Comparison of ENCODE assay signal across 8 cellular contexts in genomic region chr7:74026406-74027123, GRCh38.
A peak's percentile ranks its signal among the peaks of the same experiment; 100 is the strongest.
DNase-seq lines count a peak whose midpoint lies in the region; ATAC-seq lines count a peak whose summit lies in the region.

No MANE protein-coding gene starts in this region.

- peaks cover 2% of the 10 kb centered on the region for H3K36me3 Mint-ChIP-seq in central memory CD8-positive, alpha-beta T cell (ENCODE audit: insufficient read depth)

- peaks cover 81% of the 10 kb centered on the region for H3K27me3 Mint-ChIP-seq in central memory CD8-positive, alpha-beta T cell

- H3K4me3 Mint-ChIP-seq in central memory CD8-positive, alpha-beta T cell = no peak overlapping the region

- DNase-seq in SIG-M5 treated with dmso at 0.1 percent for 504 hours (lab: John Stamatoyannopoulos, UW; ENCODE audit: unreplicated experiment) = peak; percentile 34
- no peak for DNase-seq in SIG-M5 (lab: John Stamatoyannopoulos, UW)
- peak; percentile 14 for DNase-seq in NCI-H1105 treated with DMSO at 0.1 percent for 48 hours (lab: John Stamatoyannopoulos, UW)
- DNase-seq in activated CD4-positive, alpha-beta T cell treated with anti-CD3 and anti-CD28 coated beads for 24 hours (ENCODE audit: low read depth in 2 of 2) = peak; percentile 44 to 55
- peak; percentile 38 to 53 for DNase-seq in central memory CD8-positive, alpha-beta T cell (ENCODE audit: low spot score in 2 of 2)
- peak; percentile 84 for DNase-seq in left kidney (ENCODE audit: low read depth, low spot score)
- DNase-seq in stimulated activated CD4-positive, alpha-beta T cell treated with anti-CD3 and anti-CD28 coated beads, Interleukin-2, amount 100 ng/mL, for 4 hours (ENCODE audit: low read depth) = peak; percentile 32

- no peak overlapping the region for H3K27ac Mint-ChIP-seq in central memory CD8-positive, alpha-beta T cell (ENCODE audit: low read depth)

- ATAC-seq in central memory CD8-positive, alpha-beta T cell (replicated peaks; ENCODE audit: extremely low read depth, poor library complexity, severe bottlenecking) = peak; percentile 58
- ATAC-seq in GM19351 (IDR thresholded peaks at IDR 0.05; ENCODE audit: unreplicated experiment) = no peak

- no peaks in the 10 kb centered on the region for H3K9me3 Mint-ChIP-seq in central memory CD8-positive, alpha-beta T cell

- H3K4me1 Mint-ChIP-seq in central memory CD8-positive, alpha-beta T cell = peaks cover 22% of the 10 kb centered on the region
